7 cellular contexts compared by ENCODE assay signal in genomic region chr10:101095550-101096213, GRCh38.
A peak's percentile ranks its signal among the peaks of the same experiment; 100 is the strongest.
DNase-seq lines count a peak whose midpoint lies in the region; ATAC-seq and TF ChIP-seq lines count a peak whose summit lies in the region.

No MANE protein-coding gene starts in this region.

- DNase-seq in NCI-H345 (lab: John Stamatoyannopoulos, UW) (peak; percentile 56), ecto neural progenitor cell (ENCODE audit: low spot score) (peak; percentile 91), medulla oblongata (ENCODE audit: extremely low spot score) (peak; percentile 43)
- peak; percentile 43 to 55 for DNase-seq in activated CD4-positive, alpha-beta T cell treated with anti-CD3 and anti-CD28 coated beads, Interleukin-2, amount 50 U/mL, for 24 hours (ENCODE audit: low read depth in 1 of 2, low spot score in 1 of 2)
- peak; percentile 44 to 63 for DNase-seq in stimulated activated CD8-positive, alpha-beta memory T cell treated with anti-CD3 and anti-CD28 coated beads, Interleukin-2, amount 100 ng/mL, for 48 hours (ENCODE audit: low read depth in 2 of 2)

- TF ChIP-seq CTCF in GM12872 (IDR thresholded peaks at IDR 0.05; ENCODE audit: insufficient read depth, low read depth, low read length), result peak; percentile 87

- peak; percentile 74 for ATAC-seq in HG02981 (IDR thresholded peaks at IDR 0.05; ENCODE audit: unreplicated experiment)

Comparison
In these comparisons a context has a peak if more than half of its experiments do, and no peak if none do; other contexts are left out.
1. Peak in every context shown above with its lines: DNase-seq and ATAC-seq.